ENCODE assay signal across 13 cellular contexts in the genomic region with DNA sequence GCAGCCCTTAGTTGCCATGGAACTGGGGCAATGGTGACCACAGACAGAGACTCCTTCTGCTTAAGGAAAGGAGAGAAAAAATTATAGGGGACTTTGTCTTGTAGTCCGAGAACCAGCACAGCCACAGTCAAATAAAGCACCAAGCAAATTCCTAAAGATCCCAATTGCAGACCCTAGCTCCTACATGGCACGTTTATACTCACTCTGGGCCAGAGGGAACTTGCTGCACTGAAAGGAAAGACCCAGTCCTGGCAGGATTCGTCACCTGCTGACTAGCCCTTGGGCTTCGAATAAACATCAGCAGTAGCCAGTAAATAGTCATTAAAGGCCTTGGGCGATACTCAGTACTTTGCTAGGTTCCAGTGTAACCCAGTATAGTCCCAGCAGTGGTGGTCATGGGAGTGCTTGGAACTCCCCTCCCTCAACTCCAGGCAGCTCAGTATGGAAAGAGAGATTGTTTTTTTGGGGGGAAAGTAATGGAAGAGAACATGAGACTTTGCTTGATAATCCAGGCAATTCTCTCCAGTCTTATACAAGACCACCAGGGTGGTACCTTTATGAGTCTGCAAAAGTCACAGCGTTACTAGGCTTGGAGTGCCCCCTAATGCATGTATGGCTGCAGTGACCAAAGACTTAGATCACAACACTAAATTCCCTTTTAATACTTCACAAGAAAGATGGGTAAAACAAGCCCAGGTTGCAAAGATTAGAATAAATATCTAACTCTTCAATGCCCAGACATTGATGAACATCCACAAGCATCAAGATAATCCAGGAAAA.
DNase-seq lines count a peak whose midpoint lies in the region; ATAC-seq, FAIRE-seq and TF ChIP-seq lines count a peak whose summit lies in the region.
"Had no signal": no experiment of that assay in that cellular context is flagged by ENCODE, and none has a peak within 500 bp of the region (broad histone marks: within the 10 kb centered on the region; RNA-seq: fewer than 3 reads in every experiment).

No MANE protein-coding gene starts in this region.

- no TSS peak for BruUV-seq in endothelial cell of umbilical vein (replicated peaks; lab: Mats Ljungman, UMichigan)

- H3K79me2 ChIP-seq in endothelial cell of umbilical vein (ENCODE audit: control insufficient read depth, insufficient read depth, low read length) = no peaks in the 10 kb centered on the region
- H3K79me2 ChIP-seq in neural progenitor cell (ENCODE audit: low read depth) = no peaks in the 10 kb centered on the region

- no peaks in the 10 kb centered on the region for H3K4me1 ChIP-seq in endothelial cell of umbilical vein (ENCODE audit: control insufficient read depth, extremely low read depth, insufficient read depth, low read length)
- no peaks in the 10 kb centered on the region for H3K4me1 ChIP-seq in neural progenitor cell

- no peak overlapping the region for H3K9ac ChIP-seq in endothelial cell of umbilical vein (replicated peaks; ENCODE audit: extremely low read depth, insufficient read depth, low read length)
- no peak overlapping the region for H3K9ac ChIP-seq in neural progenitor cell

- TF ChIP-seq POLR2A in endothelial cell of umbilical vein (IDR thresholded peaks at IDR 0.05; ENCODE audit: low read depth, low read length) = no peak

- no peaks in the 10 kb centered on the region for H3F3A ChIP-seq in neural progenitor cell (ENCODE audit: low read depth)

- H3K9me3 ChIP-seq in endothelial cell of umbilical vein (replicated peaks; ENCODE audit: control insufficient read depth, insufficient read depth, low read length) = no peaks in the 10 kb centered on the region
- H3K9me3 ChIP-seq in neural progenitor cell (ENCODE audit: low read depth) = no peaks in the 10 kb centered on the region

- intact Hi-C loops in endothelial cell of umbilical vein (cut with micrococcal nuclease) = loop anchor here (1.0 to 2.0 kb wide), 2 partner anchors 253 to 322 kb away; no protein-coding TSS in a partner anchor

- FAIRE-seq in endothelial cell of umbilical vein (lab: Jason Lieb, UNC) (no peak), RCC 7860 (lab: Jason Lieb, UNC) (no peak)
- FAIRE-seq: endometrium had no signal

- H3K27ac Mint-ChIP-seq in neural progenitor cell = no peak overlapping the region
- H3K27ac Mint-ChIP-seq in activated naive CD8-positive, alpha-beta T cell treated with anti-CD3 and anti-CD28 coated beads, Interleukin-2, amount 50 U/mL, for 24 hours = no peak overlapping the region

- H3K4me3 Mint-ChIP-seq in neural progenitor cell = no peak overlapping the region
- no peak overlapping the region for H3K4me3 Mint-ChIP-seq in activated naive CD8-positive, alpha-beta T cell treated with anti-CD3 and anti-CD28 coated beads, Interleukin-2, amount 50 U/mL, for 24 hours

- H3K4me1 Mint-ChIP-seq in neural progenitor cell = peaks cover 6% of the 10 kb centered on the region
- H3K4me1 Mint-ChIP-seq in activated naive CD8-positive, alpha-beta T cell treated with anti-CD3 and anti-CD28 coated beads, Interleukin-2, amount 50 U/mL, for 24 hours = no peaks in the 10 kb centered on the region

- H2AFZ ChIP-seq in endothelial cell of umbilical vein (ENCODE audit: low read depth, low read length) = no peak overlapping the region
- H2AFZ ChIP-seq in neural progenitor cell (replicated peaks) = no peak overlapping the region

- H4K20me1 ChIP-seq in endothelial cell of umbilical vein (replicated peaks; ENCODE audit: control insufficient read depth, extremely low read depth, insufficient read depth, low read length) (no peaks in the 10 kb centered on the region), neural progenitor cell (ENCODE audit: low read depth) (no peaks in the 10 kb centered on the region)

- H3K4me3 ChIP-seq in endothelial cell of umbilical vein (replicated peaks in 1 of 3; ENCODE audit: insufficient read depth in 1 of 3, low read depth in 1 of 3, low read length in 3 of 3) (no peak overlapping the region), neural progenitor cell (no peak overlapping the region)

- CTCF ChIA-PET in endothelial cell of umbilical vein (lab: Charles Lee) = interaction anchor here (0.8 to 3.6 kb wide), 4 partner anchors 10 to 320 kb away, joined by 3 to 45 read pairs (median 4); no protein-coding TSS in a partner anchor

- no peaks in the 10 kb centered on the region for H3K27me3 Mint-ChIP-seq in neural progenitor cell (ENCODE audit: insufficient read depth, low read depth)
- H3K27me3 Mint-ChIP-seq in activated naive CD8-positive, alpha-beta T cell treated with anti-CD3 and anti-CD28 coated beads, Interleukin-2, amount 50 U/mL, for 24 hours = no peaks in the 10 kb centered on the region

- POLR2A ChIA-PET in endothelial cell of umbilical vein (lab: Charles Lee) = no interaction called here

- no peak for ATAC-seq in activated naive CD8-positive, alpha-beta T cell treated with anti-CD3 and anti-CD28 coated beads, Interleukin-2, amount 50 U/mL, for 24 hours
- ATAC-seq: sciatic nerve had no signal

- H3K36me3 ChIP-seq in endothelial cell of umbilical vein (ENCODE audit: control insufficient read depth in 2 of 2, extremely low read depth in 1 of 2, insufficient read depth in 2 of 2, low read length in 2 of 2) (no peaks in the 10 kb centered on the region), neural progenitor cell (no peaks in the 10 kb centered on the region)

- no peaks in the 10 kb centered on the region for H3K9me1 ChIP-seq in endothelial cell of umbilical vein (replicated peaks; ENCODE audit: control insufficient read depth, extremely low read depth, insufficient read depth, low read length)

- H3K36me3 Mint-ChIP-seq in neural progenitor cell = no peaks in the 10 kb centered on the region
- no peaks in the 10 kb centered on the region for H3K36me3 Mint-ChIP-seq in activated naive CD8-positive, alpha-beta T cell treated with anti-CD3 and anti-CD28 coated beads, Interleukin-2, amount 50 U/mL, for 24 hours (ENCODE audit: low read depth)

- H3K27ac ChIP-seq in endothelial cell of umbilical vein (ENCODE audit: insufficient read depth, low read depth, low read length) (no peak overlapping the region), neural progenitor cell (no peak overlapping the region)

- DNase-seq in ELR (ENCODE audit: low read depth) (peak; percentile 27), NAMALWA (ENCODE audit: low spot score) (peak; percentile 7), endothelial cell of umbilical vein (ENCODE audit: low read depth, low spot score) (peak; percentile 14), neural progenitor cell (ENCODE audit: low spot score) (peak; percentile 68), RCC 7860 (ENCODE audit: low spot score) (no peak)
- DNase-seq in activated effector memory CD4-positive, alpha-beta T cell treated with anti-CD3 and anti-CD28 coated beads, Interleukin-2, amount 50 U/mL, for 16 hours = no peak
- DNase-seq in activated naive CD8-positive, alpha-beta T cell treated with anti-CD3 and anti-CD28 coated beads, Interleukin-2, amount 50 U/mL, for 24 hours = no peak
- DNase-seq: activated CD4-positive, alpha-beta T cell treated with anti-CD3 and anti-CD28 coated beads for 48 hours; NCI-H1092 treated with DMSO at 0.1 percent for 48 hours; NCI-H524 treated with DMSO at 0.1 percent for 48 hours; SW 1271 had no signal

- peaks cover 16% of the 10 kb centered on the region for H3K9me3 Mint-ChIP-seq in neural progenitor cell
- peaks cover 27% of the 10 kb centered on the region for H3K9me3 Mint-ChIP-seq in activated naive CD8-positive, alpha-beta T cell treated with anti-CD3 and anti-CD28 coated beads, Interleukin-2, amount 50 U/mL, for 24 hours

- TF ChIP-seq CTCF in endothelial cell of umbilical vein (IDR thresholded peaks at IDR 0.05; ENCODE audit: extremely low read depth in 1 of 2, insufficient read depth in 1 of 2, low read depth in 1 of 2, low read length in 2 of 2) (peak; percentile 15 to 28), neural progenitor cell (IDR thresholded peaks at IDR 0.05) (peak; percentile 70)

- dilution Hi-C loops in endothelial cell of umbilical vein (cut with MboI; ENCODE audit: extremely low pct_ligation_motif_present, low sequenced_read_pairs) = no loop called here

- H3K27me3 ChIP-seq in endothelial cell of umbilical vein (ENCODE audit: control insufficient read depth in 2 of 2, insufficient read depth in 2 of 2, low read length in 2 of 2) = no peaks in the 10 kb centered on the region
- H3K27me3 ChIP-seq in neural progenitor cell = no peaks in the 10 kb centered on the region

- H3K4me2 ChIP-seq in endothelial cell of umbilical vein (ENCODE audit: insufficient read depth, low read length) (no peak overlapping the region), neural progenitor cell (no peak overlapping the region)

TF ChIP-seq in endothelial cell of umbilical vein, 7 proteins besides CTCF, POLR2A, EP300 and RAD21:
- TF ChIP-seq FOS (IDR thresholded peaks at IDR 0.05; ENCODE audit: borderline replicate concordance, insufficient read depth, low read length) (no peak), GATA2 (IDR thresholded peaks at IDR 0.05; ENCODE audit: insufficient read depth, insufficient read length, low read depth, low read length) (no peak), EZH2 (IDR thresholded peaks at IDR 0.05; ENCODE audit: borderline replicate concordance, low read depth, low read length, severe bottlenecking) (no peak), JUN (IDR thresholded peaks at IDR 0.05; ENCODE audit: borderline replicate concordance, insufficient read depth, insufficient read length, low read depth) (no peak), POLR2AphosphoS5 (IDR thresholded peaks at IDR 0.05; ENCODE audit: insufficient read depth, low read depth, low read length) (no peak)
- TF ChIP-seq, protein P1, sequence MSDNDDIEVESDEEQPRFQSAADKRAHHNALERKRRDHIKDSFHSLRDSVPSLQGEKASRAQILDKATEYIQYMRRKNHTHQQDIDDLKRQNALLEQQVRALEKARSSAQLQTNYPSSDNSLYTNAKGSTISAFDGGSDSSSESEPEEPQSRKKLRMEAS (IDR thresholded peaks at IDR 0.05; ENCODE audit: insufficient read depth, insufficient read length) = no peak

Comparison
In these comparisons a context has a peak if more than half of its experiments do, and no peak if none do; other contexts are left out.
1. DNase-seq: peak in ELR (single experiment), NAMALWA (single experiment), endothelial cell of umbilical vein (single experiment) and neural progenitor cell (single experiment); none in activated effector memory CD4-positive, alpha-beta T cell treated with anti-CD3 and anti-CD28 coated beads, Interleukin-2, amount 50 U/mL, for 16 hours (single experiment), RCC 7860 (single experiment) and activated naive CD8-positive, alpha-beta T cell treated with anti-CD3 and anti-CD28 coated beads, Interleukin-2, amount 50 U/mL, for 24 hours (single experiment).